In genomic region chr6:12232339-12232738, GRCh38 we compare ENCODE assay signal across 8 cellular contexts. TPM values are rescaled to one million over a fixed set of nuclear protein-coding genes. Genes with fewer than 3 reads are reported as not detected.
DNase-seq lines count a peak whose midpoint lies in the region; ATAC-seq and TF ChIP-seq lines count a peak whose summit lies in the region.

No MANE protein-coding gene starts in this region.

- peaks cover 5% of the 10 kb centered on the region for H3K9me3 Mint-ChIP-seq in T-helper 1 cell treated with Interleukin-12 subunit alpha and Interleukin-12 subunit beta and Interleukin-4 antibody, amounts not matched to agents 30 μg/mL and 1 μg/mL, for 36 hours
- no peaks in the 10 kb centered on the region for H3K9me3 Mint-ChIP-seq in progenitor cell of endocrine pancreas (ENCODE audit: low read depth)

- H3K36me3 ChIP-seq in suprapubic skin = no peaks in the 10 kb centered on the region
- no peaks in the 10 kb centered on the region for H3K36me3 ChIP-seq in psoas muscle (ENCODE audit: insufficient read depth in 1 of 2, low read depth in 1 of 2)

- intact Hi-C loops in psoas muscle (cut with DNase I) = loop anchor here (5.0 to 10.0 kb wide), 3 partner anchors 408 to 648 kb away; no protein-coding TSS in a partner anchor

- H3K27me3 ChIP-seq in suprapubic skin (no peaks in the 10 kb centered on the region), psoas muscle (ENCODE audit: insufficient read depth in 3 of 3, low read length in 2 of 3) (no peaks in the 10 kb centered on the region)

- H3K4me1 ChIP-seq in suprapubic skin (peaks cover 12% of the 10 kb centered on the region), psoas muscle (no peaks in the 10 kb centered on the region)

- 68% methylated on average over 3 of the region's 3 CpGs for WGBS in suprapubic skin
- 76 to 80% (median 78%) methylated on average over 3 of the region's 3 CpGs for WGBS in psoas muscle, 3 donors

- H3K9me3 ChIP-seq in suprapubic skin (no peaks in the 10 kb centered on the region), psoas muscle (no peaks in the 10 kb centered on the region)

- DNase-seq in activated CD4-positive, CD25-positive, alpha-beta regulatory T cell (lab: John Stamatoyannopoulos, UW) = no peak
- peak; percentile 95 for DNase-seq in HCEC 1CT
- peak; percentile 29 for DNase-seq in skeletal muscle cell (ENCODE audit: low read depth)
- DNase-seq in suprapubic skin (ENCODE audit: low spot score in 2 of 2) = no peak
- DNase-seq in psoas muscle = no peak
- DNase-seq in progenitor cell of endocrine pancreas (ENCODE audit: low spot score, unreplicated experiment) = no peak

- TF ChIP-seq EP300 in suprapubic skin (IDR thresholded peaks at IDR 0.05) = no peak

- H3K4me3 ChIP-seq in skeletal muscle cell (ENCODE audit: low read depth, low read length) (no peak overlapping the region), suprapubic skin (no peak overlapping the region), psoas muscle (no peak overlapping the region)

- H3K4me1 Mint-ChIP-seq in T-helper 1 cell treated with Interleukin-12 subunit alpha and Interleukin-12 subunit beta and Interleukin-4 antibody, amounts not matched to agents 30 μg/mL and 1 μg/mL, for 36 hours (ENCODE audit: low read depth) = peaks cover 23% of the 10 kb centered on the region
- peaks cover 10% of the 10 kb centered on the region for H3K4me1 Mint-ChIP-seq in progenitor cell of endocrine pancreas (ENCODE audit: low read depth)

- H3K27ac ChIP-seq in suprapubic skin = no peak overlapping the region
- no peak overlapping the region for H3K27ac ChIP-seq in psoas muscle

- no peak overlapping the region for H3K4me3 Mint-ChIP-seq in T-helper 1 cell treated with Interleukin-12 subunit alpha and Interleukin-12 subunit beta and Interleukin-4 antibody, amounts not matched to agents 30 μg/mL and 1 μg/mL, for 36 hours
- H3K4me3 Mint-ChIP-seq in progenitor cell of endocrine pancreas (ENCODE audit: low read depth) = no peak overlapping the region

- TF ChIP-seq POLR2A in suprapubic skin (IDR thresholded peaks at IDR 0.05) = no peak

- peaks cover 1% of the 10 kb centered on the region for H3K27me3 Mint-ChIP-seq in T-helper 1 cell treated with Interleukin-12 subunit alpha and Interleukin-12 subunit beta and Interleukin-4 antibody, amounts not matched to agents 30 μg/mL and 1 μg/mL, for 36 hours (ENCODE audit: low read depth)
- H3K27me3 Mint-ChIP-seq in progenitor cell of endocrine pancreas = no peaks in the 10 kb centered on the region

- H3K36me3 Mint-ChIP-seq in T-helper 1 cell treated with Interleukin-12 subunit alpha and Interleukin-12 subunit beta and Interleukin-4 antibody, amounts not matched to agents 30 μg/mL and 1 μg/mL, for 36 hours (ENCODE audit: low read depth) = peaks cover 2% of the 10 kb centered on the region
- H3K36me3 Mint-ChIP-seq in progenitor cell of endocrine pancreas (ENCODE audit: insufficient read depth) = no peaks in the 10 kb centered on the region

- ATAC-seq in activated CD4-positive, CD25-positive, alpha-beta regulatory T cell treated with anti-CD3 and anti-CD28 coated beads, Interleukin-2, amount 50 U/mL, for 24 hours = peak; percentile 29 to 52
- no peak for ATAC-seq in psoas muscle

- peak overlapping the region; percentile 66 for H3K27ac Mint-ChIP-seq in T-helper 1 cell treated with Interleukin-12 subunit alpha and Interleukin-12 subunit beta and Interleukin-4 antibody, amounts not matched to agents 30 μg/mL and 1 μg/mL, for 36 hours
- H3K27ac Mint-ChIP-seq in progenitor cell of endocrine pancreas = no peak overlapping the region

- TF ChIP-seq CTCF in suprapubic skin (IDR thresholded peaks at IDR 0.05) = no peak
- TF ChIP-seq CTCF in psoas muscle (IDR thresholded peaks at IDR 0.05) = no peak
- TF ChIP-seq CTCF in progenitor cell of endocrine pancreas (IDR thresholded peaks at IDR 0.05; ENCODE audit: unreplicated experiment) = no peak

RNA-seq across cellular contexts. Expression of gene EDN1, which starts 57.8 kb away (rescaled TPM):
- total RNA-seq in suprapubic skin (10 to 100 TPM; 18.7 to 23.3 (median 20.7) TPM), psoas muscle (1 to 10 TPM in 3 of 4 donors, under 1 TPM in 1; 0.90 to 3.7 (median 2.6) TPM), progenitor cell of endocrine pancreas (2.0 and 2.6 TPM in 2 replicates)
- polyA plus RNA-seq in psoas muscle = 1 to 10 TPM in 2 of 3 donors, under 1 TPM in 1; 0.68 to 2.7 (median 1.9) TPM

Comparison
In these comparisons a context has a peak if more than half of its experiments do, and no peak if none do; other contexts are left out.
1. ATAC-seq: peak in activated CD4-positive, CD25-positive, alpha-beta regulatory T cell treated with anti-CD3 and anti-CD28 coated beads, Interleukin-2, amount 50 U/mL, for 24 hours (2 of 2); none in psoas muscle (0 of 4).
2. DNase-seq: peak in HCEC 1CT (single experiment) and skeletal muscle cell (single experiment); none in activated CD4-positive, CD25-positive, alpha-beta regulatory T cell (0 of 4), suprapubic skin (0 of 2), psoas muscle (0 of 2) and progenitor cell of endocrine pancreas (single experiment).